In genomic region chr5:124521461-124522230, GRCh38 we compare ENCODE assay signal across 25 cellular contexts.
A peak's percentile ranks its signal among the peaks of the same experiment; 100 is the strongest.
DNase-seq lines count a peak whose midpoint lies in the region; ATAC-seq, FAIRE-seq and TF ChIP-seq lines count a peak whose summit lies in the region.
"Had no signal": no experiment of that assay in that cellular context is flagged by ENCODE, and none has a peak within 500 bp of the region (broad histone marks: within the 10 kb centered on the region; RNA-seq: fewer than 3 reads in every experiment).

No MANE protein-coding gene starts in this region.

- WGBS in K562 (ENCODE audit: insufficient coverage, low coverage, missing lambda C conversion rate), result 8% methylated on average over 29 of the region's 34 CpGs

- H3K27me3 ChIP-seq in K562 (ENCODE audit: control insufficient read depth in 2 of 2, insufficient read depth in 2 of 2, low read length in 2 of 2), result peaks cover 2 to 13% of the 10 kb centered on the region in 2 experiments; a peak in 3 of 5 replicates
- H3K27me3 ChIP-seq: BE2C, BLaER1 had no signal

- no peaks in the 10 kb centered on the region for H3K9me1 ChIP-seq in K562 (ENCODE audit: control insufficient read depth, insufficient read depth, low read length)

- H3K4me3 Mint-ChIP-seq in stimulated activated naive CD8-positive, alpha-beta T cell treated with anti-CD3 and anti-CD28 coated beads, Interleukin-15, amount 100 ng/mL, for 72 hours, result no peak overlapping the region
- H3K4me3 Mint-ChIP-seq: CD14-positive monocyte; CD4-positive, alpha-beta memory T cell; CD4-positive, CD25-positive, alpha-beta regulatory T cell; CD8-positive, alpha-beta memory T cell had no signal

- H3K27me3 Mint-ChIP-seq in stimulated activated naive CD8-positive, alpha-beta T cell treated with anti-CD3 and anti-CD28 coated beads, Interleukin-15, amount 100 ng/mL, for 72 hours, result peaks cover 9% of the 10 kb centered on the region
- H3K27me3 Mint-ChIP-seq: CD8-positive, alpha-beta memory T cell had no signal

- no peaks in the 10 kb centered on the region for H3K4me1 Mint-ChIP-seq in stimulated activated naive CD8-positive, alpha-beta T cell treated with anti-CD3 and anti-CD28 coated beads, Interleukin-15, amount 100 ng/mL, for 72 hours
- H3K4me1 Mint-ChIP-seq: CD4-positive, alpha-beta memory T cell; CD4-positive, CD25-positive, alpha-beta regulatory T cell; CD8-positive, alpha-beta memory T cell had no signal

- peak; percentile 39 for ATAC-seq in stimulated activated naive CD8-positive, alpha-beta T cell treated with anti-CD3 and anti-CD28 coated beads, Interleukin-15, amount 100 ng/mL, for 72 hours
- ATAC-seq in stimulated activated naive CD8-positive, alpha-beta T cell treated with anti-CD3 and anti-CD28 coated beads, Interleukin-15, Interleukin-2, amounts not matched to agents 100 U/mL and 50 U/mL, for 24 hours, result no peak
- peak; percentile 43; the same call in 2 of the 3 replicates for ATAC-seq in K562

- no peak for TF ChIP-seq POLR2A in K562 (conservative IDR thresholded peaks at IDR 0.05)

- no peak for TF ChIP-seq CTCF in K562 (IDR thresholded peaks at IDR 0.05 in 2 of 3, conservative IDR thresholded peaks at IDR 0.05 in 1 of 3; ENCODE audit: insufficient read depth in 2 of 3, low read depth in 1 of 3, low read length in 3 of 3)

- intact Hi-C loops in K562 (cut with micrococcal nuclease), result no loop called here

- H3K36me3 ChIP-seq in K562 (ENCODE audit: control insufficient read depth, insufficient read depth, low read length), result no peaks in the 10 kb centered on the region
- H3K36me3 ChIP-seq: BE2C, BLaER1 had no signal

- POLR2A ChIA-PET in K562 (lab: Yijun Ruan, JAX), result interaction anchor here (0.7 to 0.9 kb wide), 2 partner anchors 65 to 198 kb away, joined by 3 to 5 read pairs; no protein-coding TSS in a partner anchor

- H3K4me1 ChIP-seq in K562 (replicated peaks in 1 of 2; ENCODE audit: control insufficient read depth in 2 of 2, insufficient read depth in 2 of 2, low read length in 2 of 2), result no peaks in the 10 kb centered on the region
- H3K4me1 ChIP-seq: BE2C had no signal

- BruUV-seq in K562 (replicated peaks; lab: Mats Ljungman, UMichigan), result no TSS peak

- no peak for TF ChIP-seq EP300 in K562 (IDR thresholded peaks at IDR 0.05; ENCODE audit: low read length)

- no peak overlapping the region for H3K4me3 ChIP-seq in K562
- H3K4me3 ChIP-seq: BLaER1 had no signal

- no peaks in the 10 kb centered on the region for H3K79me2 ChIP-seq in K562 (ENCODE audit: control insufficient read depth, insufficient read depth, low read length)

- H2AFZ ChIP-seq in K562 (ENCODE audit: low read depth, low read length), result no peak overlapping the region

- CTCF ChIA-PET in K562 (lab: Yijun Ruan, JAX; ENCODE audit: low intra/inter-chr PET ratio), result no interaction called here

- no peak for DNase-seq in stimulated activated naive CD8-positive, alpha-beta T cell treated with anti-CD3 and anti-CD28 coated beads, Interleukin-15, amount 100 ng/mL, for 72 hours
- no peak for DNase-seq in stimulated activated naive CD8-positive, alpha-beta T cell treated with anti-CD3 and anti-CD28 coated beads, Interleukin-15, Interleukin-2, amounts not matched to agents 100 U/mL and 50 U/mL, for 24 hours
- DNase-seq in K562 (ENCODE audit: extremely low read depth in 1 of 4, low spot score in 3 of 4) (no peak), NCI-H187 treated with DMSO at 0.1 percent for 48 hours (lab: John Stamatoyannopoulos, UW) (no peak), G401 (ENCODE audit: low spot score) (no peak)
- DNase-seq: 8988T; ACHN; BE2C; C1 segment of cervical spinal cord; CD4-positive, alpha-beta memory T cell; CD4-positive, CD25-positive, alpha-beta regulatory T cell; CD8-positive, alpha-beta memory T cell; COR-L47; DMS 273 treated with DMSO at 0.1 percent for 48 hours; DMS153; DMS53; DMS79; EL; GF-D8 had no signal

- H3K9me3 Mint-ChIP-seq in stimulated activated naive CD8-positive, alpha-beta T cell treated with anti-CD3 and anti-CD28 coated beads, Interleukin-15, amount 100 ng/mL, for 72 hours, result peaks cover 0 to 6% of the 10 kb centered on the region in 2 donors

- H3K27ac ChIP-seq in K562 (ENCODE audit: extremely low read depth, low read depth, low read length), result no peak overlapping the region
- H3K27ac ChIP-seq: BLaER1 had no signal

- H4K20me1 ChIP-seq in K562 (replicated peaks; ENCODE audit: control insufficient read depth, insufficient read depth, low read length), result no peaks in the 10 kb centered on the region
- H4K20me1 ChIP-seq: BLaER1 had no signal

- no peak overlapping the region for H3K9ac ChIP-seq in K562 (ENCODE audit: insufficient read depth in 1 of 2, low read depth in 2 of 2, low read length in 2 of 2)
- H3K9ac ChIP-seq: BLaER1 had no signal

- H3K9me3 ChIP-seq in K562 (replicated peaks; ENCODE audit: control insufficient read depth, insufficient read depth, low read depth, low read length), result no peaks in the 10 kb centered on the region
- H3K9me3 ChIP-seq: BE2C had no signal

- H3K4me2 ChIP-seq in K562 (ENCODE audit: insufficient read depth, low read length), result no peak overlapping the region
- H3K4me2 ChIP-seq: BLaER1 had no signal

- FAIRE-seq in K562 (lab: Jason Lieb, UNC), result no peak
- FAIRE-seq: A204.1, G401.6, GM12891, GM19239 had no signal

- in situ Hi-C loops in K562 (cut with MboI) (no loop called here), G401 (cut with HindIII; ENCODE audit: low sequenced_read_pairs) (no loop called here)

- no peak for TF ChIP-seq RAD21 in K562 (CRISPR knock-in tag; conservative IDR thresholded peaks at IDR 0.05 in 1 of 2, IDR thresholded peaks at IDR 0.05 in 1 of 2)

- no peak overlapping the region for H3K27ac Mint-ChIP-seq in stimulated activated naive CD8-positive, alpha-beta T cell treated with anti-CD3 and anti-CD28 coated beads, Interleukin-15, amount 100 ng/mL, for 72 hours
- H3K27ac Mint-ChIP-seq: CD14-positive monocyte; CD4-positive, alpha-beta memory T cell; CD4-positive, CD25-positive, alpha-beta regulatory T cell had no signal

TF ChIP-seq in K562, 482 proteins besides CTCF, POLR2A, EP300 and RAD21 (continues in another document):
- TF ChIP-seq ZNF140 (CRISPR knock-in tag; IDR thresholded peaks at IDR 0.05), result no peak
- TF ChIP-seq EZH2 (IDR thresholded peaks at IDR 0.05; ENCODE audit: borderline replicate concordance, low read depth, low read length), result no peak
- no peak for TF ChIP-seq AFF1 (IDR thresholded peaks at IDR 0.05; ENCODE audit: low read depth in 1 of 2, partially characterized antibody in 2 of 2)
- no peak for TF ChIP-seq REST (CRISPR knock-in tag; IDR thresholded peaks at IDR 0.05; ENCODE audit: low read depth)
- TF ChIP-seq DMBX1 (CRISPR knock-in tag; IDR thresholded peaks at IDR 0.05; ENCODE audit: borderline replicate concordance), result no peak
